Comparison of ENCODE assay signal across 1 cellular context in genomic region chr11:129333873-129334272, GRCh38.
TF ChIP-seq lines count a peak whose summit lies in the region.

No MANE protein-coding gene starts in this region.

TF ChIP-seq in HepG2, 621 proteins besides CTCF, POLR2A, EP300 and RAD21:
- TF ChIP-seq SMAD3 (CRISPR knock-in tag; IDR thresholded peaks at IDR 0.05) (no peak), MLX (CRISPR knock-in tag; IDR thresholded peaks at IDR 0.05) (no peak), RAD51 (IDR thresholded peaks at IDR 0.05; ENCODE audit: borderline replicate concordance) (no peak), HOMEZ (CRISPR knock-in tag; IDR thresholded peaks at IDR 0.05; ENCODE audit: low read depth) (no peak), HOXA3 (CRISPR knock-in tag; IDR thresholded peaks at IDR 0.05) (no peak), ZBTB37 (CRISPR knock-in tag; IDR thresholded peaks at IDR 0.05) (no peak), IRF1 (CRISPR knock-in tag; IDR thresholded peaks at IDR 0.05; ENCODE audit: low read depth) (no peak), GATAD1 (CRISPR knock-in tag; IDR thresholded peaks at IDR 0.05) (no peak), MED13 (CRISPR knock-in tag; IDR thresholded peaks at IDR 0.05) (no peak)
